ENCODE assay signal across 8 cellular contexts in genomic region chr2:102356381-102356712, GRCh38. TPM values are rescaled to one million over a fixed set of nuclear protein-coding genes. Genes with fewer than 3 reads are reported as not detected.
DNase-seq lines count a peak whose midpoint lies in the region; ATAC-seq and TF ChIP-seq lines count a peak whose summit lies in the region.

No MANE protein-coding gene starts in this region.

- H3K9ac ChIP-seq in MM.1S (ENCODE audit: low read length), result peak overlapping the region; percentile 63; the same call in 1 of the 2 replicates
- peak overlapping the region; percentile 89 for H3K9ac ChIP-seq in skeletal muscle satellite cell (ENCODE audit: low read depth, low read length)

- H3F3A ChIP-seq in MM.1S (ENCODE audit: insufficient read depth, low read length), result peaks cover 4% of the 10 kb centered on the region; the same call in 1 of the 2 replicates

- H3K27me3 ChIP-seq in MM.1S (replicated peaks; ENCODE audit: insufficient read depth, low read length) (no peaks in the 10 kb centered on the region), skeletal muscle satellite cell (ENCODE audit: control insufficient read depth, insufficient read depth, low read length) (peaks cover 7% of the 10 kb centered on the region)

- DNase-seq in MM.1S (no peak), fibroblast of mammary gland (ENCODE audit: low read depth) (no peak), germinal center (ENCODE audit: low spot score) (no peak), GM13976 (ENCODE audit: low spot score) (no peak), foreskin melanocyte (no peak), NCI-H2081 treated with DMSO at 0.1 percent for 48 hours (lab: John Stamatoyannopoulos, UW) (no peak)

- no peaks in the 10 kb centered on the region for H3K9me2 ChIP-seq in MM.1S (replicated peaks; ENCODE audit: insufficient read depth, low read length)

- in situ Hi-C loops in GM13976 (cut with MboI; ENCODE audit: low sequenced_read_pairs, unreplicated experiment), result loop anchor here (10.0 kb wide), 1 partner anchor 102 kb away; no protein-coding TSS in a partner anchor

- H3K4me1 ChIP-seq in MM.1S (ENCODE audit: low read length), result no peaks in the 10 kb centered on the region
- peaks cover 3% of the 10 kb centered on the region for H3K4me1 ChIP-seq in skeletal muscle satellite cell (ENCODE audit: control insufficient read depth, insufficient read depth, low read length)

- H3K4me2 ChIP-seq in MM.1S (ENCODE audit: low read depth, low read length), result peak overlapping the region; percentile 85
- H3K4me2 ChIP-seq in skeletal muscle satellite cell (ENCODE audit: low read length), result peak overlapping the region; percentile 100

- no peaks in the 10 kb centered on the region for H3K36me3 ChIP-seq in MM.1S (replicated peaks; ENCODE audit: insufficient read depth, low read length)
- H3K36me3 ChIP-seq in skeletal muscle satellite cell (ENCODE audit: insufficient read depth, low read length), result no peaks in the 10 kb centered on the region

- peak overlapping the region; percentile 30; the same call in 1 of the 2 replicates for H3K27ac ChIP-seq in MM.1S (ENCODE audit: low read length)

- H3K9me3 ChIP-seq in MM.1S (replicated peaks; ENCODE audit: insufficient read depth, low read length), result no peaks in the 10 kb centered on the region
- H3K9me3 ChIP-seq in skeletal muscle satellite cell (replicated peaks; ENCODE audit: low read length), result no peaks in the 10 kb centered on the region

- ATAC-seq in GM19455 (IDR thresholded peaks at IDR 0.05; ENCODE audit: unreplicated experiment), result peak; percentile 4

- no peaks in the 10 kb centered on the region for H4K20me1 ChIP-seq in MM.1S (ENCODE audit: insufficient read depth, low read length)

- H3K4me3 ChIP-seq in MM.1S (ENCODE audit: low read length) (peak overlapping the region; percentile 82), fibroblast of mammary gland (ENCODE audit: control insufficient read depth, low read depth, low read length) (peak overlapping the region; percentile 71), skeletal muscle satellite cell (ENCODE audit: low read length) (peak overlapping the region; percentile 96)

- peak overlapping the region; percentile 92 for H2AFZ ChIP-seq in MM.1S (ENCODE audit: low read length)

- no peaks in the 10 kb centered on the region for H3K79me2 ChIP-seq in MM.1S (ENCODE audit: low read length)

- no peak for TF ChIP-seq CTCF in MM.1S (IDR thresholded peaks at IDR 0.05; ENCODE audit: low read length)
- no peak for TF ChIP-seq CTCF in fibroblast of mammary gland (conservative IDR thresholded peaks at IDR 0.05; ENCODE audit: control insufficient read depth, insufficient read depth, low read depth, low read length)
- TF ChIP-seq CTCF in GM13976 (IDR thresholded peaks at IDR 0.05; ENCODE audit: borderline replicate concordance, control extremely low read depth, extremely low read depth, insufficient read depth, missing control alignments), result no peak

RNA-seq across cellular contexts. Expression of gene IL18R1, which starts 0.8 kb away (rescaled TPM):
- total RNA-seq in skeletal muscle satellite cell (2012; rRNA removed), result 2.6 and 4.6 TPM in 2 replicates

RNA-seq across cellular contexts. Expression of gene IL1RL1, which starts 45.0 kb away (rescaled TPM):
- 5.8 and 10.5 TPM in 2 replicates for total RNA-seq in skeletal muscle satellite cell (2012; rRNA removed)
